ENCODE assay signal across 20 cellular contexts in the genomic region with DNA sequence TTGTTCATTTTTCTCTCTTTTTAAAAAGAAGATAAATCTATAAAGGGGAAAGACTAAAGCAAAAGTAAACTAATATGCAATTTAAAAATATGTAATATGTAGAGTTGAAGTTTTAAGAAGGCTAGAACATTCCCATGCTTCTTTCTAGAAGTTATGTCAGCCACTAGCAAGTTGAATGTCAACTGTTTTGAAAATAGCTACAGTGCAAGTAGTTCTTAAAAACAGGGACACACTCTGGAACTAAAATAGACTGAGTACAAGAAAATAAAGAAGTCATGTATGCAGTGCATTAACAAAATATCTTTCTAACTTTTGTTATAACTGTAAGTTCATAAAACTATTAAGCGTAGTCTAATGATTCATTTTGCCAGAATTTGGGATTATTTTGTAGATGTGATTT. TPM values are rescaled to one million over a fixed set of nuclear protein-coding genes. Genes with fewer than 3 reads are reported as not detected.
"Had no signal": no experiment of that assay in that cellular context is flagged by ENCODE, and none has a peak within 500 bp of the region (broad histone marks: within the 10 kb centered on the region; RNA-seq: fewer than 3 reads in every experiment).

No MANE protein-coding gene starts in this region.

- H3K4me1 ChIP-seq: SJCRH30 had no signal

- H3K27me3 ChIP-seq: SJCRH30 had no signal

- H3K27ac ChIP-seq: SJCRH30 had no signal

- DNase-seq: KBM-7, MM.1S, NCI-H1092 treated with DMSO at 0.1 percent for 48 hours, NCI-H1436, NCI-H187, NCI-H2029, NCI-H2081 treated with DMSO at 0.1 percent for 48 hours, NCI-H2171, NCI-H226, NCI-H446, NCI-H510A, NCI-H524 treated with DMSO at 0.1 percent for 48 hours, NCI-H774, RPMI8226, SHP77 treated with DMSO at 0.1 percent for 48 hours, SJCRH30 had no signal

- H3K4me3 ChIP-seq: SJCRH30 had no signal

- H3K9me3 ChIP-seq: SJCRH30 had no signal

- ATAC-seq: SK-N-SH treated with all-trans-retinoic acid at 6 μM for 48 hours had no signal

RNA-seq across cellular contexts. Expression of gene TAL2, which starts 40.0 kb away (rescaled TPM):
- total RNA-seq: HT-29, LHCN-M2, M059J, SJCRH30 had no signal
